22 cellular contexts compared by ENCODE assay signal in genomic region chr1:35659589-35659988, GRCh38. TPM values are rescaled to one million over a fixed set of nuclear protein-coding genes. Genes with fewer than 3 reads are reported as not detected.
DNase-seq lines count a peak whose midpoint lies in the region; ATAC-seq and TF ChIP-seq lines count a peak whose summit lies in the region.
"Had no signal": no experiment of that assay in that cellular context is flagged by ENCODE, and none has a peak within 500 bp of the region (broad histone marks: within the 10 kb centered on the region; RNA-seq: fewer than 3 reads in every experiment).

No MANE protein-coding gene starts in this region.

- peaks cover 3% of the 10 kb centered on the region; the same call in 1 of the 2 replicates for H3K4me1 ChIP-seq in IMR-90 (ENCODE audit: control insufficient read depth, insufficient read depth, low read length)
- H3K4me1 ChIP-seq: A549; BE2C; BLaER1 treated with 17β-estradiol and CSF1 and Interleukin-3, amounts not matched to agents 10 nM and 100 nM had no signal

- no peak for TF ChIP-seq RAD21 in IMR-90 (IDR thresholded peaks at IDR 0.05; ENCODE audit: low read length)

- H3K9ac ChIP-seq in IMR-90 (ENCODE audit: low read depth, low read length), result no peak overlapping the region
- H3K9ac ChIP-seq: BLaER1 treated with 17β-estradiol and CSF1 and Interleukin-3, amounts not matched to agents 10 nM and 100 nM had no signal

- no peak overlapping the region for H3K4ac ChIP-seq in IMR-90 (ENCODE audit: low read depth, low read length)

- no peak overlapping the region for H3K4me3 ChIP-seq in IMR-90 (ENCODE audit: insufficient read depth, low read depth, low read length)
- H3K4me3 ChIP-seq: A549; BLaER1 treated with 17β-estradiol and CSF1 and Interleukin-3, amounts not matched to agents 10 nM and 100 nM; GM23338 had no signal

- no peak overlapping the region for H3K56ac ChIP-seq in IMR-90 (ENCODE audit: extremely low read depth, insufficient read depth, low read length)

- no peak overlapping the region for H4K8ac ChIP-seq in IMR-90 (ENCODE audit: low read depth in 2 of 2, low read length in 2 of 2)

- H3K4me1 Mint-ChIP-seq in progenitor cell of endocrine pancreas (ENCODE audit: low read depth) (peaks cover 14% of the 10 kb centered on the region), T-cell (no peaks in the 10 kb centered on the region)
- no peaks in the 10 kb centered on the region for H3K4me1 Mint-ChIP-seq in activated CD4-positive, alpha-beta memory T cell treated with anti-CD3 and anti-CD28 coated beads, Interleukin-2, amount 10 ng/mL, durations not matched to agents 7 days and 5 days
- H3K4me1 Mint-ChIP-seq: CD14-positive monocyte; CD8-positive, alpha-beta memory T cell; GM23338; H9 had no signal

- TF ChIP-seq POLR2A in IMR-90 (IDR thresholded peaks at IDR 0.05; ENCODE audit: low read depth, low read length), result no peak

- TF ChIP-seq CTCF in IMR-90 (conservative IDR thresholded peaks at IDR 0.05; ENCODE audit: low read depth, low read length) (no peak), progenitor cell of endocrine pancreas (IDR thresholded peaks at IDR 0.05; ENCODE audit: unreplicated experiment) (no peak)

- H2AK9ac ChIP-seq in IMR-90 (replicated peaks; ENCODE audit: low read depth, low read length, poor library complexity), result no peak overlapping the region

- H3K27ac ChIP-seq in IMR-90 (ENCODE audit: insufficient read depth, low read length), result no peak overlapping the region
- H3K27ac ChIP-seq: A549; BLaER1 treated with 17β-estradiol and CSF1 and Interleukin-3, amounts not matched to agents 10 nM and 100 nM had no signal

- peaks cover 7% of the 10 kb centered on the region for H3K9me1 ChIP-seq in IMR-90 (ENCODE audit: insufficient read depth, low read length)

- WGBS in IMR-90 (ENCODE audit: extremely low coverage in 2 of 2, insufficient read length in 1 of 2), 2 experiments, result no CpG with 5 or more reads among the region's 6 CpGs

- H3K36me3 ChIP-seq in IMR-90 (ENCODE audit: control insufficient read depth, insufficient read depth, low read length), result no peaks in the 10 kb centered on the region
- H3K36me3 ChIP-seq: BE2C; BLaER1 treated with 17β-estradiol and CSF1 and Interleukin-3, amounts not matched to agents 10 nM and 100 nM had no signal

- CTCF ChIA-PET in IMR-90 (lab: Yijun Ruan, JAX), result no interaction called here
- CTCF ChIA-PET in activated CD4-positive, alpha-beta memory T cell treated with anti-CD3 and anti-CD28 coated beads, Interleukin-2, amount 10 ng/mL, durations not matched to agents 7 days and 5 days (lab: Charles Lee), result no interaction called here
- CTCF ChIA-PET in T-cell (lab: Charles Lee), result no interaction called here

- intact Hi-C loops in IMR-90 (cut with micrococcal nuclease), result loop anchor here (5.0 kb wide), 1 partner anchor 48 kb away; no protein-coding TSS in a partner anchor

- no peak overlapping the region for H4K91ac ChIP-seq in IMR-90 (ENCODE audit: insufficient read depth, low read depth, low read length)

- no peak for DNase-seq in IMR-90
- peak; percentile 23 for DNase-seq in NCI-H146 treated with DMSO at 0.1 percent for 48 hours (lab: John Stamatoyannopoulos, UW; ENCODE audit: unreplicated experiment)
- DNase-seq in islet precursor cell, result peak; percentile 35
- no peak for DNase-seq in progenitor cell of endocrine pancreas (ENCODE audit: low spot score, unreplicated experiment)
- no peak for DNase-seq in SHP77 treated with DMSO at 0.1 percent for 48 hours (lab: John Stamatoyannopoulos, UW)
- no peak for DNase-seq in activated CD4-positive, alpha-beta memory T cell treated with anti-CD3 and anti-CD28 coated beads, Interleukin-2, amount 10 ng/mL, durations not matched to agents 7 days and 5 days
- no peak for DNase-seq in T-cell
- DNase-seq: 8988T; ACHN; AML-193; BE2C; CD4-positive, alpha-beta T cell; CD8-positive, alpha-beta memory T cell; DMS53; DMS79 treated with DMSO at 0.1 percent for 48 hours; GF-D8; H9 had no signal

- H3K36me3 Mint-ChIP-seq in progenitor cell of endocrine pancreas (ENCODE audit: insufficient read depth), result no peaks in the 10 kb centered on the region
- H3K36me3 Mint-ChIP-seq in activated CD4-positive, alpha-beta memory T cell treated with anti-CD3 and anti-CD28 coated beads, Interleukin-2, amount 10 ng/mL, durations not matched to agents 7 days and 5 days (ENCODE audit: low read depth), result no peaks in the 10 kb centered on the region
- H3K36me3 Mint-ChIP-seq in T-cell, result no peaks in the 10 kb centered on the region
- H3K36me3 Mint-ChIP-seq: CD14-positive monocyte; CD8-positive, alpha-beta memory T cell had no signal

- H3K9me3 Mint-ChIP-seq in progenitor cell of endocrine pancreas (ENCODE audit: low read depth) (peaks cover 3% of the 10 kb centered on the region), T-cell (peaks cover 0 to 3% (median 0%) of the 10 kb centered on the region in 3 donors)
- no peaks in the 10 kb centered on the region for H3K9me3 Mint-ChIP-seq in activated CD4-positive, alpha-beta memory T cell treated with anti-CD3 and anti-CD28 coated beads, Interleukin-2, amount 10 ng/mL, durations not matched to agents 7 days and 5 days
- H3K9me3 Mint-ChIP-seq: CD4-positive, alpha-beta T cell; GM23338; H9 had no signal

- H3K9me3 ChIP-seq in IMR-90 (ENCODE audit: control insufficient read depth, insufficient read depth, low read length), result no peaks in the 10 kb centered on the region
- H3K9me3 ChIP-seq: A549; BE2C; BLaER1 treated with 17β-estradiol and CSF1 and Interleukin-3, amounts not matched to agents 10 nM and 100 nM had no signal

- no peak overlapping the region for H3K4me2 ChIP-seq in IMR-90 (ENCODE audit: low read depth, low read length)
- H3K4me2 ChIP-seq: A549; BLaER1 treated with 17β-estradiol and CSF1 and Interleukin-3, amounts not matched to agents 10 nM and 100 nM; GM23338 had no signal

- ATAC-seq in IMR-90 (ENCODE audit: low read depth) (no peak), T-cell (replicated peaks in 1 of 4) (no peak)
- ATAC-seq: A549, GM23338, HCT116 had no signal

- H3K4me3 Mint-ChIP-seq in progenitor cell of endocrine pancreas (ENCODE audit: low read depth) (no peak overlapping the region), T-cell (no peak overlapping the region)
- H3K4me3 Mint-ChIP-seq in activated CD4-positive, alpha-beta memory T cell treated with anti-CD3 and anti-CD28 coated beads, Interleukin-2, amount 10 ng/mL, durations not matched to agents 7 days and 5 days, result no peak overlapping the region
- H3K4me3 Mint-ChIP-seq: CD14-positive monocyte; CD4-positive, alpha-beta T cell; CD8-positive, alpha-beta memory T cell; GM23338; H9 had no signal

- H4K5ac ChIP-seq in IMR-90 (ENCODE audit: low read depth, low read length), result no peak overlapping the region

- H3K23ac ChIP-seq in IMR-90 (ENCODE audit: low read depth, low read length), result no peak overlapping the region

- in situ Hi-C loops in IMR-90 (cut with MboI; ENCODE audit: low sequenced_read_pairs), result no loop called here

- H2BK5ac ChIP-seq in IMR-90 (ENCODE audit: low read depth, low read length, poor library complexity, severe bottlenecking), result no peak overlapping the region

- POLR2A ChIA-PET in IMR-90 (lab: Charles Lee; ENCODE audit: unreplicated experiment) (no interaction called here), T-cell (lab: Charles Lee) (interaction anchor here in 1 of 2 donors (0.5 kb wide), 1 partner anchor 82 kb away, joined by 6 read pairs; no protein-coding TSS in a partner anchor)
- POLR2A ChIA-PET in activated CD4-positive, alpha-beta memory T cell treated with anti-CD3 and anti-CD28 coated beads, Interleukin-2, amount 10 ng/mL, durations not matched to agents 7 days and 5 days (lab: Charles Lee), result no interaction called here

- peak overlapping the region; percentile 44 for H2AFZ ChIP-seq in IMR-90 (replicated peaks; ENCODE audit: low read length, poor library complexity)
- H2AFZ ChIP-seq: GM23338 had no signal

- H2BK120ac ChIP-seq in IMR-90 (ENCODE audit: low read depth, low read length), result no peak overlapping the region

- H3K27ac Mint-ChIP-seq in progenitor cell of endocrine pancreas (peak overlapping the region; percentile 42), T-cell (no peak overlapping the region)
- no peak overlapping the region for H3K27ac Mint-ChIP-seq in activated CD4-positive, alpha-beta memory T cell treated with anti-CD3 and anti-CD28 coated beads, Interleukin-2, amount 10 ng/mL, durations not matched to agents 7 days and 5 days
- H3K27ac Mint-ChIP-seq: CD4-positive, alpha-beta T cell; CD8-positive, alpha-beta memory T cell; GM23338; H9 had no signal

- no peaks in the 10 kb centered on the region for H4K20me1 ChIP-seq in IMR-90 (ENCODE audit: insufficient read depth, low read length)
- H4K20me1 ChIP-seq: BLaER1 treated with 17β-estradiol and CSF1 and Interleukin-3, amounts not matched to agents 10 nM and 100 nM had no signal

- no peaks in the 10 kb centered on the region for H3K79me1 ChIP-seq in IMR-90 (ENCODE audit: low read depth in 1 of 2, low read length in 2 of 2)

- dilution Hi-C loops in IMR-90 (cut with HindIII; ENCODE audit: low sequenced_read_pairs, unreplicated experiment), result no loop called here

- H3K14ac ChIP-seq in IMR-90 (replicated peaks; ENCODE audit: low read depth, low read length), result no peak overlapping the region

- no TSS peak for BruUV-seq in IMR-90 (replicated peaks; lab: Mats Ljungman, UMichigan)

- no peak overlapping the region for H2BK15ac ChIP-seq in IMR-90 (ENCODE audit: low read depth, low read length)

- H3K18ac ChIP-seq in IMR-90 (ENCODE audit: low read depth, low read length), result no peak overlapping the region

- H2AK5ac ChIP-seq in IMR-90 (ENCODE audit: low read depth, low read length), result no peak overlapping the region

- H2BK20ac ChIP-seq in IMR-90 (ENCODE audit: low read depth, low read length), result no peak overlapping the region

- H3K27me3 Mint-ChIP-seq in progenitor cell of endocrine pancreas, result peaks cover 26% of the 10 kb centered on the region
- H3K27me3 Mint-ChIP-seq in activated CD4-positive, alpha-beta memory T cell treated with anti-CD3 and anti-CD28 coated beads, Interleukin-2, amount 10 ng/mL, durations not matched to agents 7 days and 5 days, result peaks cover 12% of the 10 kb centered on the region
- peaks cover 0 to 3% of the 10 kb centered on the region in 2 donors for H3K27me3 Mint-ChIP-seq in T-cell

- H3K27me3 ChIP-seq in IMR-90 (ENCODE audit: control insufficient read depth, insufficient read depth, low read length), result peaks cover 5% of the 10 kb centered on the region; the same call in 1 of the 2 replicates
- H3K27me3 ChIP-seq: BE2C; BLaER1 treated with 17β-estradiol and CSF1 and Interleukin-3, amounts not matched to agents 10 nM and 100 nM had no signal

RNA-seq across cellular contexts. Expression of gene PSMB2, which starts 18.3 kb away (rescaled TPM):
- total RNA-seq in IMR-90 (2012; rRNA removed) (23.8 and 28.1 TPM in 2 replicates), progenitor cell of endocrine pancreas (70.4 and 73.0 TPM in 2 replicates), T-cell (10 to 100 TPM; 26.3 to 37.7 (median 27.1) TPM)
- 85.2 and 86.2 TPM in 2 replicates for polyA plus RNA-seq in IMR-90 (2012; rRNA removed)
- 60.7 and 114 TPM in 2 replicates for polyA plus RNA-seq in IMR-90 (2012; cell fraction: cytosol; rRNA removed)
- 20.2 and 34.7 TPM in 2 replicates for polyA plus RNA-seq in IMR-90 (2012; cell fraction: nucleus; rRNA removed; ENCODE audit: low replicate concordance)
- 10 to 100 TPM; 76.4 to 78.1 TPM for total RNA-seq in activated CD4-positive, alpha-beta memory T cell treated with anti-CD3 and anti-CD28 coated beads, Interleukin-2, amount 10 ng/mL, durations not matched to agents 7 days and 5 days

RNA-seq across cellular contexts. Expression of gene C1orf216, which starts 59.1 kb away (rescaled TPM):
- total RNA-seq in IMR-90 (2012; rRNA removed) (16.7 and 20.0 TPM in 2 replicates), progenitor cell of endocrine pancreas (11.3 and 12.8 TPM in 2 replicates), T-cell (10 to 100 TPM in 1 of 5 donors, 1 to 10 TPM in 4; 4.1 to 10.7 (median 7.3) TPM)
- 10.1 and 13.4 TPM in 2 replicates for polyA plus RNA-seq in IMR-90 (2012; rRNA removed)
- 7.8 and 9.5 TPM in 2 replicates for polyA plus RNA-seq in IMR-90 (2012; cell fraction: cytosol; rRNA removed)
- 11.6 and 20.0 TPM in 2 replicates for polyA plus RNA-seq in IMR-90 (2012; cell fraction: nucleus; rRNA removed; ENCODE audit: low replicate concordance)
- 10 to 100 TPM; 12.2 to 13.1 TPM for total RNA-seq in activated CD4-positive, alpha-beta memory T cell treated with anti-CD3 and anti-CD28 coated beads, Interleukin-2, amount 10 ng/mL, durations not matched to agents 7 days and 5 days

Comparison
In these comparisons a context has a peak if more than half of its experiments do, and no peak if none do; other contexts are left out.
1. DNase-seq: peak in NCI-H146 treated with DMSO at 0.1 percent for 48 hours (single experiment) and islet precursor cell (single experiment); none in IMR-90 (single experiment), progenitor cell of endocrine pancreas (single experiment), SHP77 treated with DMSO at 0.1 percent for 48 hours (single experiment), activated CD4-positive, alpha-beta memory T cell treated with anti-CD3 and anti-CD28 coated beads, Interleukin-2, amount 10 ng/mL, durations not matched to agents 7 days and 5 days (single experiment) and T-cell (0 of 34).